ENCODE assay signal across 1 cellular context in genomic region chr1:181141431-181141910, GRCh38.
TF ChIP-seq lines count a peak whose summit lies in the region.

No MANE protein-coding gene starts in this region.

TF ChIP-seq in HEK293, 187 proteins besides CTCF, POLR2A, EP300 and RAD21 (continued from another document):
- no peak for TF ChIP-seq ZNF280D (tag by site-specific recombination; IDR thresholded peaks at IDR 0.05)
- TF ChIP-seq ZFP37 (tag by site-specific recombination; IDR thresholded peaks at IDR 0.05) = no peak
- TF ChIP-seq ZNF335 (tag by site-specific recombination; conservative IDR thresholded peaks at IDR 0.05) = peak; percentile 86
- TF ChIP-seq ZNF184 (tag by site-specific recombination; IDR thresholded peaks at IDR 0.05) = no peak
- TF ChIP-seq GLIS1 (tag by site-specific recombination; IDR thresholded peaks at IDR 0.05) = peak; percentile 88
- no peak for TF ChIP-seq ZNF514 (tag by site-specific recombination; IDR thresholded peaks at IDR 0.05)
- no peak for TF ChIP-seq ZNF670 (tag by site-specific recombination; IDR thresholded peaks at IDR 0.05; ENCODE audit: low read depth)
- peak; percentile 97 for TF ChIP-seq ZIC2 (tag by site-specific recombination; IDR thresholded peaks at IDR 0.05)
- TF ChIP-seq ZNF140 (tag by site-specific recombination; IDR thresholded peaks at IDR 0.05) = no peak
- peak; percentile 87 for TF ChIP-seq BCL6B (tag by site-specific recombination; IDR thresholded peaks at IDR 0.05)
- no peak for TF ChIP-seq HIC1 (tag by site-specific recombination; IDR thresholded peaks at IDR 0.05)
- TF ChIP-seq KLF9 (tag by site-specific recombination; IDR thresholded peaks at IDR 0.05; ENCODE audit: low read depth) = peak; percentile 40; the same call in 1 of the 2 replicates
- TF ChIP-seq SP7 (tag by site-specific recombination; IDR thresholded peaks at IDR 0.05) = 0 out of 2 replicates have a peak, but pooled peaks have one; percentile 23
- no peak for TF ChIP-seq ZNF350 (tag by site-specific recombination; IDR thresholded peaks at IDR 0.05)
- TF ChIP-seq GLIS2 (tag by site-specific recombination; IDR thresholded peaks at IDR 0.05) = peak; percentile 67; the same call in 1 of the 2 replicates
- TF ChIP-seq ZNF24 (tag by site-specific recombination; IDR thresholded peaks at IDR 0.05) = 0 out of 2 replicates have a peak, but pooled peaks have one; percentile 44
- TF ChIP-seq EGR2 (tag by site-specific recombination; IDR thresholded peaks at IDR 0.05; ENCODE audit: low read depth) = peak; percentile 57
- TF ChIP-seq ATF2 (tag by site-specific recombination; IDR thresholded peaks at IDR 0.05; ENCODE audit: low read depth) = peak; percentile 92
- no peak for TF ChIP-seq ZNF155 (tag by site-specific recombination; IDR thresholded peaks at IDR 0.05)
- TF ChIP-seq ZNF610 (tag by site-specific recombination; IDR thresholded peaks at IDR 0.05; ENCODE audit: borderline replicate concordance) = no peak
- TF ChIP-seq ZNF555 (tag by site-specific recombination; conservative IDR thresholded peaks at IDR 0.05) = no peak
- 0 out of 2 replicates have a peak, but pooled peaks have one; percentile 51 for TF ChIP-seq ZNF324 (tag by site-specific recombination; IDR thresholded peaks at IDR 0.05)
- TF ChIP-seq ZNF692 (tag by site-specific recombination; IDR thresholded peaks at IDR 0.05) = peak; percentile 62
- no peak for TF ChIP-seq ZNF776 (tag by site-specific recombination; IDR thresholded peaks at IDR 0.05; ENCODE audit: borderline replicate concordance)
- TF ChIP-seq ZNF704 (tag by site-specific recombination; IDR thresholded peaks at IDR 0.05) = no peak
- no peak for TF ChIP-seq KLF10 (tag by site-specific recombination; IDR thresholded peaks at IDR 0.05)
- TF ChIP-seq PATZ1 (tag by site-specific recombination; IDR thresholded peaks at IDR 0.05) = peak; percentile 39
- TF ChIP-seq ZBTB11 (tag by site-specific recombination; conservative IDR thresholded peaks at IDR 0.05; ENCODE audit: low read depth) = no peak
